Comparison of ENCODE assay signal across 26 cellular contexts in genomic region chr4:183180096-183180495, GRCh38.
"Had no signal": no experiment of that assay in that cellular context is flagged by ENCODE, and none has a peak within 500 bp of the region (broad histone marks: within the 10 kb centered on the region; RNA-seq: fewer than 3 reads in every experiment).

No MANE protein-coding gene starts in this region.

- H3K27ac ChIP-seq: foreskin keratinocyte, gastroesophageal sphincter, heart left ventricle, hepatocyte, lower lobe of right lung, parathyroid adenoma, right lobe of liver, suprapubic skin, transverse colon, upper lobe of right lung, uterus had no signal

- H3K4me1 ChIP-seq: parathyroid adenoma, suprapubic skin, uterus had no signal

- H3K27ac Mint-ChIP-seq: effector memory CD8-positive, alpha-beta T cell; progenitor cell of endocrine pancreas had no signal

- H3K27me3 Mint-ChIP-seq: progenitor cell of endocrine pancreas had no signal

- H3K27me3 ChIP-seq: foreskin keratinocyte, gastroesophageal sphincter, heart left ventricle, hepatocyte, right lobe of liver, suprapubic skin, transverse colon, upper lobe of right lung, uterus had no signal

- H3K79me2 ChIP-seq: parathyroid adenoma had no signal

- DNase-seq: cortex of kidney; effector memory CD8-positive, alpha-beta T cell; foreskin keratinocyte; heart left ventricle; immature natural killer cell; islet precursor cell; kidney glomerular epithelial cell; left ventricle myocardium superior; lower lobe of right lung; naive thymus-derived CD8-positive, alpha-beta T cell; occipital lobe; right lobe of liver; small intestine; stimulated activated CD4-positive, alpha-beta T cell treated with anti-CD3 and anti-CD28 coated beads, Interleukin-15, amount 100 ng/mL, for 24 hours; stimulated activated CD4-positive, alpha-beta T cell treated with anti-CD3 and anti-CD28 coated beads, Interleukin-2, amount 100 ng/mL, for 48 hours; stimulated activated CD8-positive, alpha-beta memory T cell treated with anti-CD3 and anti-CD28 coated beads, Interleukin-4, amount 100 ng/mL, for 48 hours; stimulated activated naive CD4-positive, alpha-beta T cell; stimulated activated naive CD8-positive, alpha-beta T cell treated with anti-CD3 and anti-CD28 coated beads, Interleukin-15, amount 100 ng/mL, for 72 hours; transverse colon; upper lobe of right lung; uterus had no signal

- H3K9me3 Mint-ChIP-seq: immature natural killer cell; stimulated activated naive CD8-positive, alpha-beta T cell treated with anti-CD3 and anti-CD28 coated beads, Interleukin-15, amount 100 ng/mL, for 72 hours had no signal

- H3K36me3 ChIP-seq: gastroesophageal sphincter, heart left ventricle, lower lobe of right lung, right lobe of liver, suprapubic skin, transverse colon, upper lobe of right lung, uterus had no signal

- H3K4me3 Mint-ChIP-seq: effector memory CD8-positive, alpha-beta T cell; immature natural killer cell; naive thymus-derived CD8-positive, alpha-beta T cell; stimulated activated naive CD8-positive, alpha-beta T cell treated with anti-CD3 and anti-CD28 coated beads, Interleukin-15, amount 100 ng/mL, for 72 hours had no signal

- ATAC-seq: effector memory CD8-positive, alpha-beta T cell; foreskin keratinocyte; gastroesophageal sphincter; heart left ventricle; left ventricle myocardium superior; lower lobe of right lung; naive thymus-derived CD8-positive, alpha-beta T cell; right lobe of liver; stimulated activated naive CD8-positive, alpha-beta T cell treated with anti-CD3 and anti-CD28 coated beads, Interleukin-15, amount 100 ng/mL, for 72 hours; upper lobe of right lung had no signal

- H2AFZ ChIP-seq: hepatocyte, parathyroid adenoma had no signal

- H3K4me3 ChIP-seq: gastroesophageal sphincter, heart left ventricle, hepatocyte, lower lobe of right lung, right lobe of liver, suprapubic skin, transverse colon, upper lobe of right lung, uterus had no signal

- H3K4me2 ChIP-seq: hepatocyte had no signal
